35 cellular contexts compared by ENCODE assay signal in genomic region chr9:111113712-111114111, GRCh38.
"Had no signal": no experiment of that assay in that cellular context is flagged by ENCODE, and none has a peak within 500 bp of the region (broad histone marks: within the 10 kb centered on the region; RNA-seq: fewer than 3 reads in every experiment).

No MANE protein-coding gene starts in this region.

- H3K4me1 ChIP-seq: ascending aorta had no signal

- H3K27ac Mint-ChIP-seq: activated CD8-positive, alpha-beta T cell treated with anti-CD3 and anti-CD28 coated beads for 36 hours; activated naive CD8-positive, alpha-beta T cell treated with anti-CD3 and anti-CD28 coated beads for 36 hours; activated T-cell treated with anti-CD3 and anti-CD28 coated beads, Interleukin-2, amount 50 U/mL, for 72 hours; activated T-helper 17 cell treated with anti-CD3 and anti-CD28 coated beads, Interleukin-2, amount 50 U/mL, for 72 hours had no signal

- H3K27me3 Mint-ChIP-seq: activated CD8-positive, alpha-beta T cell treated with anti-CD3 and anti-CD28 coated beads for 36 hours; activated naive CD8-positive, alpha-beta T cell treated with anti-CD3 and anti-CD28 coated beads for 36 hours; activated T-helper 17 cell treated with anti-CD3 and anti-CD28 coated beads, Interleukin-2, amount 50 U/mL, for 72 hours had no signal

- H3K9me3 ChIP-seq: ascending aorta had no signal

- H3K27me3 ChIP-seq: ascending aorta had no signal

- DNase-seq: activated CD4-positive, alpha-beta T cell treated with anti-CD3 and anti-CD28 coated beads for 1 hour; activated CD4-positive, alpha-beta T cell treated with anti-CD3 and anti-CD28 coated beads for 48 hours; activated CD4-positive, CD25-positive, alpha-beta regulatory T cell; activated CD8-positive, alpha-beta T cell treated with anti-CD3 and anti-CD28 coated beads for 36 hours; activated effector memory CD4-positive, alpha-beta T cell treated with anti-CD3 and anti-CD28 coated beads, Interleukin-2, amount 50 U/mL, for 16 hours; activated naive CD4-positive, alpha-beta T cell; activated naive CD4-positive, alpha-beta T cell treated with anti-CD3 and anti-CD28 coated beads, Interleukin-2, amount 50 U/mL, for 16 hours; activated naive CD8-positive, alpha-beta T cell treated with anti-CD3 and anti-CD28 coated beads for 36 hours; activated T-cell treated with anti-CD3 and anti-CD28 coated beads, Interleukin-2, amount 50 U/mL, for 1 hour; activated T-cell treated with anti-CD3 and anti-CD28 coated beads, Interleukin-2, amount 50 U/mL, for 72 hours; amniotic stem cell; caudate nucleus; cerebellar nuclear complex; MM.1S; NCI-H1092 treated with DMSO at 0.1 percent for 48 hours; NCI-H1417; NCI-H146; NCI-H187; NCI-H2029 treated with DMSO at 0.1 percent for 48 hours; NCI-H2107; NCI-H2171; NCI-H510A; NCI-H526; NCI-H748 treated with DMSO at 0.1 percent for 48 hours; NK-92 treated with Interleukin-12 subunit alpha and Interleukin-12 subunit beta, amount 100 ng/mL, for 24 hours; PC-3; SIG-M5; SW 1271; T-helper 1 cell; T-helper 2 cell; T-helper 9 cell; WERI-Rb-1 had no signal

- H3K36me3 ChIP-seq: ascending aorta, WERI-Rb-1 had no signal

- H3K4me3 ChIP-seq: ascending aorta had no signal

- H3K4me1 Mint-ChIP-seq: activated naive CD8-positive, alpha-beta T cell treated with anti-CD3 and anti-CD28 coated beads for 36 hours; activated T-helper 17 cell treated with anti-CD3 and anti-CD28 coated beads, Interleukin-2, amount 50 U/mL, for 72 hours had no signal

- H3K4me3 Mint-ChIP-seq: activated CD8-positive, alpha-beta T cell treated with anti-CD3 and anti-CD28 coated beads for 36 hours; activated naive CD8-positive, alpha-beta T cell treated with anti-CD3 and anti-CD28 coated beads for 36 hours; activated T-cell treated with anti-CD3 and anti-CD28 coated beads, Interleukin-2, amount 50 U/mL, for 72 hours; activated T-helper 17 cell treated with anti-CD3 and anti-CD28 coated beads, Interleukin-2, amount 50 U/mL, for 72 hours had no signal

- H3K27ac ChIP-seq: ascending aorta, RWPE1, WERI-Rb-1 had no signal

- H3K36me3 Mint-ChIP-seq: activated naive CD8-positive, alpha-beta T cell treated with anti-CD3 and anti-CD28 coated beads for 36 hours had no signal

- H3K9me3 Mint-ChIP-seq: activated CD8-positive, alpha-beta T cell treated with anti-CD3 and anti-CD28 coated beads for 36 hours; activated naive CD8-positive, alpha-beta T cell treated with anti-CD3 and anti-CD28 coated beads for 36 hours; activated T-cell treated with anti-CD3 and anti-CD28 coated beads, Interleukin-2, amount 50 U/mL, for 72 hours; activated T-helper 17 cell treated with anti-CD3 and anti-CD28 coated beads, Interleukin-2, amount 50 U/mL, for 72 hours had no signal
